22 cellular contexts compared by ENCODE assay signal in genomic region chr18:23380817-23381216, GRCh38.
DNase-seq lines count a peak whose midpoint lies in the region; ATAC-seq, FAIRE-seq and TF ChIP-seq lines count a peak whose summit lies in the region.
"Had no signal": no experiment of that assay in that cellular context is flagged by ENCODE, and none has a peak within 500 bp of the region (broad histone marks: within the 10 kb centered on the region; RNA-seq: fewer than 3 reads in every experiment).

No MANE protein-coding gene starts in this region.

- TF ChIP-seq CTCF in AG04450 (IDR thresholded peaks at IDR 0.05; ENCODE audit: low read depth, low read length) (no peak), choroid plexus epithelial cell (conservative IDR thresholded peaks at IDR 0.05; ENCODE audit: low read depth, low read length) (no peak)

- H3K4ac ChIP-seq in mesenchymal stem cell (ENCODE audit: low read depth in 1 of 2, low read length in 2 of 2), result no peak overlapping the region

- H2AFZ ChIP-seq in mesenchymal stem cell (ENCODE audit: low read depth, low read length), result no peak overlapping the region

- H2BK12ac ChIP-seq in mesenchymal stem cell (ENCODE audit: low read length in 2 of 2), result no peak overlapping the region

- H2AK5ac ChIP-seq in mesenchymal stem cell (ENCODE audit: low read length, severe bottlenecking), result no peak overlapping the region

- H3K36me3 ChIP-seq in mesenchymal stem cell (ENCODE audit: control insufficient read depth in 1 of 2, insufficient read depth in 2 of 2, low read depth in 1 of 2, low read length in 2 of 2), result peaks cover 5 to 8% of the 10 kb centered on the region in 2 experiments
- H3K36me3 ChIP-seq: esophagus squamous epithelium, right lobe of liver had no signal

- H3K27ac Mint-ChIP-seq in stimulated activated naive CD8-positive, alpha-beta T cell treated with anti-CD3 and anti-CD28 coated beads, Interleukin-15, amount 100 ng/mL, for 72 hours, result no peak overlapping the region

- H3K4me1 Mint-ChIP-seq in stimulated activated naive CD8-positive, alpha-beta T cell treated with anti-CD3 and anti-CD28 coated beads, Interleukin-15, amount 100 ng/mL, for 72 hours, result peaks cover 31% of the 10 kb centered on the region

- H3K27ac ChIP-seq in AG04450 (ENCODE audit: low read depth, low read length) (peak overlapping the region; percentile 83), mesenchymal stem cell (ENCODE audit: low read length, poor library complexity, severe bottlenecking) (peak overlapping the region; percentile 93)
- H3K27ac ChIP-seq: esophagus squamous epithelium, right lobe of liver had no signal

- POLR2A ChIA-PET in AG04450 (lab: Yijun Ruan, JAX), result interaction anchor here (0.5 to 1.4 kb wide), 4 partner anchors 18 to 349 kb away, joined by 3 to 9 read pairs (median 4); no protein-coding TSS in a partner anchor

- DNase-seq in AG04450 (ENCODE audit: low read depth, low spot score), result no peak
- peak; percentile 5 for DNase-seq in RCC 7860 (ENCODE audit: low spot score)
- peak; percentile 77 for DNase-seq in choroid plexus epithelial cell (ENCODE audit: low read depth)
- DNase-seq in mesenchymal stem cell, result peak; percentile 70
- no peak for DNase-seq in SIG-M5 (lab: John Stamatoyannopoulos, UW)
- no peak for DNase-seq in stimulated activated naive CD8-positive, alpha-beta T cell treated with anti-CD3 and anti-CD28 coated beads, Interleukin-15, amount 100 ng/mL, for 72 hours
- no peak for DNase-seq in GM12891 (ENCODE audit: insufficient read length, low spot score)
- DNase-seq: activated naive CD4-positive, alpha-beta T cell treated with Interleukin-2 at 50 U/mL for 16 hours; activated T-cell treated with anti-CD3 and anti-CD28 coated beads, Interleukin-2, amount 50 U/mL, for 4 hours; effector memory CD4-positive, alpha-beta T cell; esophagus squamous epithelium; HCEC 1CT; head of caudate nucleus; midbrain; NCI-H1417 treated with DMSO at 0.1 percent for 48 hours; NCI-H2107; NCI-H526; nephron progenitor cell; posterior cingulate gyrus; right lobe of liver; Right ventricle myocardium superior had no signal

- H3K27me3 Mint-ChIP-seq in stimulated activated naive CD8-positive, alpha-beta T cell treated with anti-CD3 and anti-CD28 coated beads, Interleukin-15, amount 100 ng/mL, for 72 hours, result no peaks in the 10 kb centered on the region

- no peak overlapping the region for H3K4me2 ChIP-seq in mesenchymal stem cell (ENCODE audit: low read length, poor library complexity, severe bottlenecking)

- no peak overlapping the region for H4K8ac ChIP-seq in mesenchymal stem cell (ENCODE audit: low read length)

- no peak overlapping the region for H2BK15ac ChIP-seq in mesenchymal stem cell (ENCODE audit: low read depth, poor library complexity, severe bottlenecking)

- H3K27me3 ChIP-seq in AG04450 (ENCODE audit: control insufficient read depth, insufficient read depth, low read length), result no peaks in the 10 kb centered on the region
- H3K27me3 ChIP-seq in mesenchymal stem cell (ENCODE audit: control insufficient read depth in 1 of 2, insufficient read depth in 1 of 2, low read length in 2 of 2), result no peaks in the 10 kb centered on the region
- H3K27me3 ChIP-seq: esophagus squamous epithelium, right lobe of liver had no signal

- ATAC-seq in stimulated activated naive CD8-positive, alpha-beta T cell treated with anti-CD3 and anti-CD28 coated beads, Interleukin-15, amount 100 ng/mL, for 72 hours, result no peak
- ATAC-seq in GM21515 (IDR thresholded peaks at IDR 0.05; ENCODE audit: unreplicated experiment), result no peak
- ATAC-seq: activated T-cell treated with anti-CD3 and anti-CD28 coated beads, Interleukin-2, amount 50 U/mL, for 4 hours had no signal

- H3K14ac ChIP-seq in mesenchymal stem cell (ENCODE audit: low read length in 2 of 2), result no peak overlapping the region

- H3K9me3 ChIP-seq in AG04450 (ENCODE audit: control insufficient read depth, insufficient read depth, low read length), result no peaks in the 10 kb centered on the region
- no peaks in the 10 kb centered on the region for H3K9me3 ChIP-seq in mesenchymal stem cell (ENCODE audit: control insufficient read depth, low read length)
- H3K9me3 ChIP-seq: esophagus squamous epithelium, right lobe of liver had no signal

- no peak overlapping the region for H4K91ac ChIP-seq in mesenchymal stem cell (ENCODE audit: low read length)

- H3K4me3 Mint-ChIP-seq in stimulated activated naive CD8-positive, alpha-beta T cell treated with anti-CD3 and anti-CD28 coated beads, Interleukin-15, amount 100 ng/mL, for 72 hours, result no peak overlapping the region
- H3K4me3 Mint-ChIP-seq: activated T-cell treated with anti-CD3 and anti-CD28 coated beads, Interleukin-2, amount 50 U/mL, for 4 hours; nephron progenitor cell had no signal

- TF ChIP-seq POLR2A in GM12891 (IDR thresholded peaks at IDR 0.05; ENCODE audit: low read depth, low read length), result no peak

- FAIRE-seq in RCC 7860 (lab: Jason Lieb, UNC) (no peak), GM12891 (lab: Jason Lieb, UNC) (no peak)

- no peak overlapping the region for H2BK120ac ChIP-seq in mesenchymal stem cell (ENCODE audit: low read depth, low read length)

- H3K9ac ChIP-seq in mesenchymal stem cell (ENCODE audit: low read length), result no peak overlapping the region

- CTCF ChIA-PET in AG04450 (lab: Charles Lee), result interaction anchor here (1.1 to 3.5 kb wide), 4 partner anchors 249 to 350 kb away, joined by 3 to 36 read pairs (median 19); no protein-coding TSS in a partner anchor

- no CpG with 5 or more reads among the region's 2 CpGs for WGBS in mesenchymal stem cell

- H3K4me3 ChIP-seq in AG04450 (ENCODE audit: low read depth, low read length) (no peak overlapping the region), choroid plexus epithelial cell (ENCODE audit: low read depth, low read length) (no peak overlapping the region), mesenchymal stem cell (ENCODE audit: insufficient read depth in 1 of 2, low read depth in 1 of 2, low read length in 2 of 2) (no peak overlapping the region)
- H3K4me3 ChIP-seq: esophagus squamous epithelium, right lobe of liver had no signal

- no peak overlapping the region for H2BK5ac ChIP-seq in mesenchymal stem cell (ENCODE audit: low read depth, low read length, poor library complexity, severe bottlenecking)

- no peak overlapping the region for H3K23ac ChIP-seq in mesenchymal stem cell (ENCODE audit: low read length in 2 of 2)

- no peaks in the 10 kb centered on the region for H3K9me3 Mint-ChIP-seq in stimulated activated naive CD8-positive, alpha-beta T cell treated with anti-CD3 and anti-CD28 coated beads, Interleukin-15, amount 100 ng/mL, for 72 hours
- H3K9me3 Mint-ChIP-seq: activated T-cell treated with anti-CD3 and anti-CD28 coated beads, Interleukin-2, amount 50 U/mL, for 4 hours; nephron progenitor cell had no signal

- H3K79me1 ChIP-seq in mesenchymal stem cell (replicated peaks; ENCODE audit: low read length, poor library complexity, severe bottlenecking), result peaks cover 7% of the 10 kb centered on the region

- H3K4me1 ChIP-seq in mesenchymal stem cell (ENCODE audit: control insufficient read depth, insufficient read depth, low read depth, low read length), result peaks cover 12% of the 10 kb centered on the region

- H3K18ac ChIP-seq in mesenchymal stem cell (ENCODE audit: low read depth in 1 of 2, low read length in 2 of 2), result no peak overlapping the region

TF ChIP-seq in GM12891, 5 proteins besides CTCF, POLR2A, EP300 and RAD21:
- TF ChIP-seq POLR2AphosphoS5 (IDR thresholded peaks at IDR 0.05; ENCODE audit: low read depth, low read length) (no peak), PAX5 (IDR thresholded peaks at IDR 0.05; ENCODE audit: insufficient read depth, low read length, severe bottlenecking) (no peak), TAF1 (IDR thresholded peaks at IDR 0.05; ENCODE audit: low read depth, low read length) (no peak), SPI1 (IDR thresholded peaks at IDR 0.05; ENCODE audit: low read depth, low read length) (no peak), POU2F2 (IDR thresholded peaks at IDR 0.05; ENCODE audit: low read depth, low read length) (no peak)

Comparison
In these comparisons a context has a peak if more than half of its experiments do, and no peak if none do; other contexts are left out.
1. DNase-seq: peak in RCC 7860 (single experiment), choroid plexus epithelial cell (single experiment) and mesenchymal stem cell (single experiment); none in AG04450 (single experiment), SIG-M5 (single experiment), stimulated activated naive CD8-positive, alpha-beta T cell treated with anti-CD3 and anti-CD28 coated beads, Interleukin-15, amount 100 ng/mL, for 72 hours (0 of 2) and GM12891 (single experiment).